Comparison of ENCODE assay signal across 8 cellular contexts in the genomic region with DNA sequence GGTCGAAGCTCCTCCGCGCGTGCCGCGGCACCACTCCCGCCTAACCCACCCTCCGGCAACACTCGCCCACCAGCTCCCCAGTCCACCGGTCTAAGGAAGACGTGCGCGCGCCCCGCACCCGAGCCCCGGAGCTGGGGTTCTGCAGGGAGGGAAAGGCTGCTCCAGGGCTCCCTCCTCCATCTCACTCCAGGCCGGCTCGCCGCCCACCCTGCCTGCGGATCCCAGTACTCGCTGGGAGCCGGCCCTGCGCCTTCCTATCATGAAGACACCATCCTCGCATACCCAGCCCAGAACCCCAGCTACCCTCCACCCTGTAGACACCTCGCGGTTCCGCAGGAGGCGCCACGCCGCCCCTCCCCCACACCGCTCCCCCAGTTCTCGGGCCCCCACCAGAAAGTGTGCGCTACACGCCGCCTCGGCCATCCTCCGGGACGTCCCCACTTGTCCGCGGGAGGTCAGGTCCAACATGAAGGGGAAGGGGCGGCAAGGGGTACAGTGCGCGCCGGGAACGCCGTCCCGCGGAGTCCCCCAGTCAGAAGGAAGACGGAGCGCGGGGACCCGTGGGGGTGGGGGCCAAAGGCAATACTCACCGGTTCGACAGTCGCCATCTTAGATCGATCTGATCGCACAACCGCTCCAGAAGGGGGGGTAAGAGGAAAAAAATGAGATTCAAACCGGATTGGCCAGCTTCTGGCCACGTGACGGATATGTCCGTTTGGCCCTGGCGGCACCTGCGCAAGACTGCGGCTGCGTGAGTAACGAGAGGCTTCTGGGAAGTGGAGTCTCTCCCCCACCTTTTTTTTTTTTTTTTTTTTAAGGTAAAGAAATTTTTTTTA. TPM values are rescaled to one million over a fixed set of nuclear protein-coding genes. Genes with fewer than 3 reads are reported as not detected.
DNase-seq lines count a peak whose midpoint lies in the region; ATAC-seq and TF ChIP-seq lines count a peak whose summit lies in the region.

Gene EIF4E (minus strand): TSS at position 629 of the 836 bp plus-strand sequence. CDS start 21 bp downstream, at position 608.

- peaks cover 33% of the 10 kb centered on the region for H3K4me1 Mint-ChIP-seq in activated T-helper 2 cell treated with anti-CD3 and anti-CD28 coated beads, Interferon-gamma antibody, Interleukin-2, Interleukin-4, amounts not matched to agents 10 μg/mL and 5 μg/mL and 100 μg/mL, durations not matched to agents 14 hours and 24 hours and 36 hours (ENCODE audit: low read depth)
- H3K4me1 Mint-ChIP-seq in natural killer cell, result peaks cover 20 to 27% of the 10 kb centered on the region in 2 donors

- peak; percentile 64 for ATAC-seq in RWPE2 (ENCODE audit: low read depth)
- peak; percentile 74 to 92 (median 86) for ATAC-seq in natural killer cell

- no peaks in the 10 kb centered on the region for H3K9me3 ChIP-seq in RWPE2 (ENCODE audit: severe bottlenecking)

- peaks cover 35% of the 10 kb centered on the region for H3K36me3 Mint-ChIP-seq in activated T-helper 2 cell treated with anti-CD3 and anti-CD28 coated beads, Interferon-gamma antibody, Interleukin-2, Interleukin-4, amounts not matched to agents 10 μg/mL and 5 μg/mL and 100 μg/mL, durations not matched to agents 14 hours and 24 hours and 36 hours (ENCODE audit: low read depth)
- H3K36me3 Mint-ChIP-seq in natural killer cell, result no peaks in the 10 kb centered on the region

- peak within 1 kb of the TSS; percentile 96 for H3K27ac ChIP-seq in RWPE2 (ENCODE audit: poor library complexity, severe bottlenecking)

- DNase-seq in ELF-1 (ENCODE audit: low read depth, low spot score) (peak; percentile 99), H4 (ENCODE audit: low spot score) (peak; percentile 99), LoVo (ENCODE audit: low spot score) (peak; percentile 96), RWPE2 (ENCODE audit: low spot score) (peak; percentile 99), fibroblast of peridontal ligament (ENCODE audit: extremely low read depth) (peak; percentile 98), natural killer cell (peak; percentile 92)
- DNase-seq in activated T-helper 2 cell treated with anti-CD3 and anti-CD28 coated beads, Interferon-gamma antibody, Interleukin-2, Interleukin-4, amounts not matched to agents 10 μg/mL and 5 μg/mL and 100 μg/mL, durations not matched to agents 14 hours and 24 hours and 36 hours (ENCODE audit: low spot score), result peak; percentile 97
- peak; percentile 97 for DNase-seq in stimulated activated naive CD4-positive, alpha-beta T cell treated with Interleukin-2 at 50 U/mL for 16 hours (lab: John Stamatoyannopoulos, UW)

- peaks cover 30% of the 10 kb centered on the region for H3K36me3 ChIP-seq in RWPE2 (ENCODE audit: low read depth)

- H3K27me3 Mint-ChIP-seq in activated T-helper 2 cell treated with anti-CD3 and anti-CD28 coated beads, Interferon-gamma antibody, Interleukin-2, Interleukin-4, amounts not matched to agents 10 μg/mL and 5 μg/mL and 100 μg/mL, durations not matched to agents 14 hours and 24 hours and 36 hours (ENCODE audit: low read depth), result no peaks in the 10 kb centered on the region
- no peaks in the 10 kb centered on the region for H3K27me3 Mint-ChIP-seq in natural killer cell (ENCODE audit: low read depth in 2 of 2)

- TF ChIP-seq CTCF in RWPE2 (IDR thresholded peaks at IDR 0.05; ENCODE audit: poor library complexity, severe bottlenecking) (peak; percentile 39), natural killer cell (IDR thresholded peaks at IDR 0.05) (no peak)

- H3K9me3 Mint-ChIP-seq in activated T-helper 2 cell treated with anti-CD3 and anti-CD28 coated beads, Interferon-gamma antibody, Interleukin-2, Interleukin-4, amounts not matched to agents 10 μg/mL and 5 μg/mL and 100 μg/mL, durations not matched to agents 14 hours and 24 hours and 36 hours, result peaks cover 10% of the 10 kb centered on the region
- no peaks in the 10 kb centered on the region for H3K9me3 Mint-ChIP-seq in natural killer cell

- peaks cover 19% of the 10 kb centered on the region for H3K4me1 ChIP-seq in RWPE2 (ENCODE audit: insufficient read depth, poor library complexity, severe bottlenecking)

- H3K4me3 Mint-ChIP-seq in activated T-helper 2 cell treated with anti-CD3 and anti-CD28 coated beads, Interferon-gamma antibody, Interleukin-2, Interleukin-4, amounts not matched to agents 10 μg/mL and 5 μg/mL and 100 μg/mL, durations not matched to agents 14 hours and 24 hours and 36 hours (ENCODE audit: low read depth), result peak within 1 kb of the TSS; percentile 92
- peak within 1 kb of the TSS; percentile 99 for H3K4me3 Mint-ChIP-seq in natural killer cell

- intact Hi-C loops in activated T-helper 2 cell treated with anti-CD3 and anti-CD28 coated beads, Interferon-gamma antibody, Interleukin-2, Interleukin-4, amounts not matched to agents 10 μg/mL and 5 μg/mL and 100 μg/mL, durations not matched to agents 14 hours and 24 hours and 36 hours (cut with micrococcal nuclease), result loop anchor here (1.0 to 10.0 kb wide), 9 partner anchors 67 to 668 kb away; partner anchors contain the start of genes ADH5, METAP1 and TSPAN5
- intact Hi-C loops in natural killer cell (cut with micrococcal nuclease), result loop anchor here (1.0 to 10.0 kb wide), 8 partner anchors 67 to 966 kb away; partner anchors contain the start of genes ADH5, LAMTOR3, METAP1 and STPG2

- H3K4me3 ChIP-seq in RWPE2 (ENCODE audit: severe bottlenecking), result peak within 1 kb of the TSS; percentile 80

- H3K27me3 ChIP-seq in RWPE2 (ENCODE audit: insufficient read depth, poor library complexity, severe bottlenecking), result no peaks in the 10 kb centered on the region

- peak within 1 kb of the TSS; percentile 95 for H3K27ac Mint-ChIP-seq in activated T-helper 2 cell treated with anti-CD3 and anti-CD28 coated beads, Interferon-gamma antibody, Interleukin-2, Interleukin-4, amounts not matched to agents 10 μg/mL and 5 μg/mL and 100 μg/mL, durations not matched to agents 14 hours and 24 hours and 36 hours
- peak within 1 kb of the TSS; percentile 93 to 98 for H3K27ac Mint-ChIP-seq in natural killer cell

RNA-seq across cellular contexts. Expression of gene EIF4E, which starts in this region (rescaled TPM):
- total RNA-seq in H4 (2014; rRNA removed; shearing (Covaris generic)), result 232 and 242 TPM in 2 replicates
- total RNA-seq in activated T-helper 2 cell treated with anti-CD3 and anti-CD28 coated beads, Interferon-gamma antibody, Interleukin-2, Interleukin-4, amounts not matched to agents 10 μg/mL and 5 μg/mL and 100 μg/mL, durations not matched to agents 14 hours and 24 hours and 36 hours, result 142 and 153 TPM in 2 replicates
- 10 to 100 TPM; 67.4 to 92.4 (median 75.5) TPM for total RNA-seq in natural killer cell

Comparison
In these comparisons a context has a peak if more than half of its experiments do, and no peak if none do; other contexts are left out.
1. Peak in every context shown above with its lines: DNase-seq, ATAC-seq, H3K4me3 ChIP-seq and H3K27ac ChIP-seq.